Comparison of ENCODE assay signal across 8 cellular contexts in the genomic region with DNA sequence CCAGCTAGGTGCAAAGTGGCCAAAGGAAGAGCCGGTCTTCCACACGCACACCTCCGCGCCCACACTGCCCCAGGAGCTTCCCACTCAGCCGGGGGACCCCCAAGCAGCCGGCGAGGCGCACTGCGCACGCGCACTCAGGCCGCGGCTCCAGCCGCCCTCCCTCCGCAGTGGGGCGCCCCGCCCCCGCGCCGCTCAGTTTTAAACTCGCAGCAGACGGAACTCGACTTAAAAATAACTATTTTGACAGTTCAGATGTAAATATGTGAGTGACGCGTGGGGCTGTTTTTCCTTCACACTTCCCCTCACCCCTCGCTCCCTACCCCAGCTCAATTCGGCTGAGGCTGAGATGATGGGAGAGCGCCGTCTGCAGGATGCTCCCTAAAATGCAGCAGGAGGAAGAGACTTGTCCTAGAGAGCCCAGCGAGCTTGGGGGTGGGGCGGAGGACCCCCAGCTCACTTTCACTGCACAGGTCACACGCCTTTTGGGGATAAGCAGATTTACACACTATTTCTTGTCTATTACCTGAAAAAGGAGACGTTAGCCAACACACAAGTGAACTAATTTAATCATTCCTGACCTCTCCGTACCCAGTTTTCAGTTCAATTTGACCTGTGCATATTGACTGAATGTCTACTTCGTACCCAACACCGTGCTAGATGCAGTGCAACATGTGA. TPM values are rescaled to one million over a fixed set of nuclear protein-coding genes. Genes with fewer than 3 reads are reported as not detected.
DNase-seq lines count a peak whose midpoint lies in the region; ATAC-seq, FAIRE-seq and TF ChIP-seq lines count a peak whose summit lies in the region.

No MANE protein-coding gene starts in this region.

- ATAC-seq in A549 (peak; percentile 79 to 88), GM23338 (peak; percentile 82)

- H3K27ac ChIP-seq in A549 (peak overlapping the region; percentile 72 to 80), GM23338 (ENCODE audit: low read depth) (no peak overlapping the region), angular gyrus (ENCODE audit: low read depth, low read length) (peak overlapping the region; percentile 1), hepatocyte (no peak overlapping the region)

- peaks cover 22% of the 10 kb centered on the region for H3K27me3 Mint-ChIP-seq in GM23338 (ENCODE audit: insufficient read depth, low read depth, poor library complexity)

- H3K4me2 ChIP-seq in A549, result peak overlapping the region; percentile 86
- H3K4me2 ChIP-seq in GM23338, result peak overlapping the region; percentile 84
- peak overlapping the region; percentile 99 for H3K4me2 ChIP-seq in hepatocyte

- peak overlapping the region; percentile 83 for H3K4me3 Mint-ChIP-seq in GM23338

- H3K36me3 ChIP-seq in GM23338 (ENCODE audit: insufficient read depth) (no peaks in the 10 kb centered on the region), hepatocyte (replicated peaks; ENCODE audit: insufficient read depth, low read depth) (no peaks in the 10 kb centered on the region)

- H3K79me2 ChIP-seq in GM23338 (replicated peaks; ENCODE audit: insufficient read depth), result no peaks in the 10 kb centered on the region
- H3K79me2 ChIP-seq in hepatocyte, result no peaks in the 10 kb centered on the region

- H3K36me3 Mint-ChIP-seq in GM23338 (ENCODE audit: low read depth), result no peaks in the 10 kb centered on the region

- H3K9me3 ChIP-seq in A549 (no peaks in the 10 kb centered on the region), hepatocyte (ENCODE audit: low read depth) (no peaks in the 10 kb centered on the region)

- TF ChIP-seq POLR2A in A549 (IDR thresholded peaks at IDR 0.05; ENCODE audit: low read length), result no peak

- WGBS in A549 (ENCODE audit: missing lambda C conversion rate), result 5% methylated on average over 35 of the region's 36 CpGs
- WGBS in hepatocyte (ENCODE audit: low lambda C conversion rate, missing lambda C conversion rate), result 21% methylated on average over 20 of the region's 36 CpGs

- no peak for TF ChIP-seq EP300 in A549 (IDR thresholded peaks at IDR 0.05)

- CTCF ChIA-PET in A549 (lab: Yijun Ruan, JAX), result interaction anchor here (0.6 to 12.8 kb wide), 56 partner anchors 12 to 231 kb away, joined by 3 to 146 read pairs (median 6); a partner anchor contains a TSS

- H3K4me1 ChIP-seq in A549 (0 out of 3 replicates have a peak, but pooled peaks cover 2% of the 10 kb centered on the region), GM23338 (ENCODE audit: insufficient read depth) (peaks cover 15% of the 10 kb centered on the region), hepatocyte (ENCODE audit: insufficient read depth) (no peaks in the 10 kb centered on the region)

- TF ChIP-seq RAD21 in A549 (conservative IDR thresholded peaks at IDR 0.05 in 1 of 2, IDR thresholded peaks at IDR 0.05 in 1 of 2), result peak; percentile 79 to 88

- no peaks in the 10 kb centered on the region for H3K9me3 Mint-ChIP-seq in GM23338

- H2AFZ ChIP-seq in GM23338, result peak overlapping the region; percentile 100
- peak overlapping the region; percentile 89 for H2AFZ ChIP-seq in hepatocyte

- H3K4me3 ChIP-seq in A549, result peak overlapping the region; percentile 48
- peak overlapping the region; percentile 81 for H3K4me3 ChIP-seq in GM23338
- peak overlapping the region; percentile 88 for H3K4me3 ChIP-seq in hepatocyte

- DNase-seq in A549 (ENCODE audit: low read depth in 1 of 2, low spot score in 1 of 2) (peak; percentile 44 to 60), GM23338 (ENCODE audit: low spot score) (peak; percentile 88), T follicular helper cell (ENCODE audit: low read depth) (peak; percentile 26), hepatocyte (ENCODE audit: low spot score) (peak; percentile 69), retina (peak; percentile 90), HuH-7.5 (ENCODE audit: low spot score) (no peak), NCI-H2227 treated with DMSO at 0.1 percent for 48 hours (lab: John Stamatoyannopoulos, UW) (no peak)

- peaks cover 28% of the 10 kb centered on the region for H3K4me1 Mint-ChIP-seq in GM23338

- TF ChIP-seq CTCF in A549 (IDR thresholded peaks at IDR 0.05) (peak; percentile 99), GM23338 (conservative IDR thresholded peaks at IDR 0.05; ENCODE audit: low read depth in 2 of 2) (peak; percentile 99), hepatocyte (IDR thresholded peaks at IDR 0.05; ENCODE audit: poor library complexity) (peak; percentile 91)

- peaks cover 23% of the 10 kb centered on the region for H3K27me3 ChIP-seq in GM23338 (ENCODE audit: insufficient read depth)
- peaks cover 55% of the 10 kb centered on the region for H3K27me3 ChIP-seq in hepatocyte

- H3K27ac Mint-ChIP-seq in GM23338, result no peak overlapping the region

- H3K9me2 ChIP-seq in GM23338 (ENCODE audit: insufficient read depth) (no peaks in the 10 kb centered on the region), hepatocyte (replicated peaks; ENCODE audit: insufficient read depth) (no peaks in the 10 kb centered on the region)

- POLR2A ChIA-PET in A549 (lab: Yijun Ruan, JAX), result interaction anchor here (1.2 kb wide), 1 partner anchor 76 kb away, joined by 3 read pairs; no protein-coding TSS in a partner anchor

- FAIRE-seq in A549 (lab: Jason Lieb, UNC), result no peak

- H4K20me1 ChIP-seq in GM23338 (replicated peaks; ENCODE audit: insufficient read depth) (no peaks in the 10 kb centered on the region), hepatocyte (ENCODE audit: insufficient read depth, poor library complexity, severe bottlenecking) (no peaks in the 10 kb centered on the region)

- no peaks in the 10 kb centered on the region for H3F3A ChIP-seq in GM23338 (replicated peaks; ENCODE audit: low read depth)

TF ChIP-seq in A549, 52 proteins besides CTCF, POLR2A, EP300 and RAD21 (continues in another document):
- TF ChIP-seq ZNF302 (CRISPR knock-in tag; IDR thresholded peaks at IDR 0.05) (no peak), NFE2L2 (conservative IDR thresholded peaks at IDR 0.05; ENCODE audit: low read length) (no peak), HOXA7 (CRISPR knock-in tag; IDR thresholded peaks at IDR 0.05) (no peak), PHF8 (IDR thresholded peaks at IDR 0.05; ENCODE audit: borderline replicate concordance, low read depth) (no peak), HEYL (CRISPR knock-in tag; IDR thresholded peaks at IDR 0.05) (no peak), KDM5A (IDR thresholded peaks at IDR 0.05) (no peak), JUNB (IDR thresholded peaks at IDR 0.05) (no peak), CBX8 (IDR thresholded peaks at IDR 0.05) (no peak)
- TF ChIP-seq, protein P1, sequence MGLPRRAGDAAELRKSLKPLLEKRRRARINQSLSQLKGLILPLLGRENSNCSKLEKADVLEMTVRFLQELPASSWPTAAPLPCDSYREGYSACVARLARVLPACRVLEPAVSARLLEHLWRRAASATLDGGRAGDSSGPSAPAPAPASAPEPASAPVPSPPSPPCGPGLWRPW (IDR thresholded peaks at IDR 0.05), result no peak
- TF ChIP-seq, protein P2, sequence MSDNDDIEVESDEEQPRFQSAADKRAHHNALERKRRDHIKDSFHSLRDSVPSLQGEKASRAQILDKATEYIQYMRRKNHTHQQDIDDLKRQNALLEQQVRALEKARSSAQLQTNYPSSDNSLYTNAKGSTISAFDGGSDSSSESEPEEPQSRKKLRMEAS (IDR thresholded peaks at IDR 0.05), result 0 out of 2 replicates have a peak, but pooled peaks have one; percentile 23

TF ChIP-seq in GM23338, 12 proteins besides CTCF, POLR2A, EP300 and RAD21 (continues in another document):
- no peak for TF ChIP-seq EZH2 (IDR thresholded peaks at IDR 0.05; ENCODE audit: low read depth, unreplicated experiment)

RNA-seq across cellular contexts. Expression of a gene that starts 8.9 kb away (rescaled TPM):
- 0.14 and 0.36 TPM in 2 replicates for polyA plus RNA-seq in A549 (2011; rRNA removed)
- polyA plus RNA-seq in A549 (2012; cell fraction: cytosol; rRNA removed), result not detected in 2 replicates
- polyA plus RNA-seq in A549 (2012; cell fraction: nucleus; rRNA removed), result not detected in 2 replicates
- 0.18 to 0.26 TPM in 2 of 3 replicates, not detected in the other for polyA plus RNA-seq in A549 (2017; fragmentation: RNase III; extraction: RNeasy Plus Mini Kit Qiagen cat#74134 plus additional on column Dnase treatment)
- polyA minus RNA-seq in A549 (2011; rRNA and poly(A)+ RNA removed), result not detected in 2 replicates
- total RNA-seq in GM23338 (2014; rRNA removed; shearing (Covaris generic)), result 10.7 and 14.7 TPM in 2 replicates
- polyA plus RNA-seq in GM23338 (2016; fragmentation: Nextera tagmentation; extraction: Ambion mirVana), result 3.7 and 4.7 TPM in 2 replicates
- 2.4 TPM in 1 of 2 replicates, not detected in the other for total RNA-seq in hepatocyte
- 0.35 and 2.6 TPM in 2 replicates for polyA plus RNA-seq in hepatocyte

RNA-seq across cellular contexts. Expression of a gene that starts 25.1 kb away (rescaled TPM):
- polyA plus RNA-seq in A549 (2011; rRNA removed) (0.09 and 0.16 TPM in 2 replicates), A549 (2017; fragmentation: RNase III; extraction: RNeasy Plus Mini Kit Qiagen cat#74134 plus additional on column Dnase treatment) (0.04 TPM in 1 of 3 replicates, not detected in the others), GM23338 (2016; fragmentation: Nextera tagmentation; extraction: Ambion mirVana) (1.5 and 1.6 TPM in 2 replicates), hepatocyte (0.35 and 0.58 TPM in 2 replicates)
- 0.01 TPM in 1 of 2 replicates, not detected in the other for polyA plus RNA-seq in A549 (2012; cell fraction: cytosol; rRNA removed)
- polyA plus RNA-seq in A549 (2012; cell fraction: nucleus; rRNA removed), result not detected in 2 replicates
- 0.34 and 0.66 TPM in 2 replicates for polyA minus RNA-seq in A549 (2011; rRNA and poly(A)+ RNA removed)
- 5.6 and 6.2 TPM in 2 replicates for total RNA-seq in GM23338 (2014; rRNA removed; shearing (Covaris generic))
- 0.40 and 0.48 TPM in 2 replicates for total RNA-seq in hepatocyte

Comparison
In these comparisons a context has a peak if more than half of its experiments do, and no peak if none do; other contexts are left out.
1. DNase-seq: peak in A549 (2 of 2), GM23338 (single experiment), T follicular helper cell (single experiment), hepatocyte (single experiment) and retina (single experiment); none in HuH-7.5 (single experiment) and NCI-H2227 treated with DMSO at 0.1 percent for 48 hours (single experiment).
2. H3K27ac ChIP-seq: peak in A549 (2 of 2) and angular gyrus (single experiment); none in GM23338 (single experiment) and hepatocyte (single experiment).
3. Peak in every context shown above with its lines, with median percentiles within 50 percentile points of each other: H3K4me2 ChIP-seq, H3K4me3 ChIP-seq and CTCF ChIP-seq.